ENCODE assay signal across 13 cellular contexts in genomic region chr12:80838708-80839107, GRCh38.
A peak's percentile ranks its signal among the peaks of the same experiment; 100 is the strongest.
DNase-seq lines count a peak whose midpoint lies in the region; ATAC-seq and TF ChIP-seq lines count a peak whose summit lies in the region.
"Had no signal": no experiment of that assay in that cellular context is flagged by ENCODE, and none has a peak within 500 bp of the region (broad histone marks: within the 10 kb centered on the region; RNA-seq: fewer than 3 reads in every experiment).

No MANE protein-coding gene starts in this region.

- WGBS in heart right ventricle, 2 donors, result 24 to 38% methylated on average over 1 of the region's 1 CpG

- TF ChIP-seq CTCF in heart right ventricle (IDR thresholded peaks at IDR 0.05), result no peak

- intact Hi-C loops in heart right ventricle (cut with DNase I), result loop anchor here in 9 of 10 donors (5.0 to 10.0 kb wide), 7 partner anchors 96 to 416 kb away; partner anchors contain the start of genes LIN7A (in 5 of the 9) and ACSS3 (in 1 of the 9)

- H3K9me3 ChIP-seq in heart right ventricle, result no peaks in the 10 kb centered on the region
- H3K9me3 ChIP-seq: BLaER1 had no signal

- ATAC-seq in GM21367 (IDR thresholded peaks at IDR 0.05; ENCODE audit: unreplicated experiment), result peak; percentile 45
- peak; percentile 37 for ATAC-seq in HG03442 (IDR thresholded peaks at IDR 0.05; ENCODE audit: unreplicated experiment)
- peak in 6 of 8 donors; percentile 52 to 77 (median 63) for ATAC-seq in heart right ventricle
- ATAC-seq in activated CD8-positive, alpha-beta memory T cell treated with anti-CD3 and anti-CD28 coated beads, Interleukin-2, amount 10 ng/mL, durations not matched to agents 7 days and 5 days, result no peak
- ATAC-seq in HG03196 (IDR thresholded peaks at IDR 0.05; ENCODE audit: unreplicated experiment), result no peak
- no peak for ATAC-seq in GM19452 (IDR thresholded peaks at IDR 0.05; ENCODE audit: unreplicated experiment)

- no peak overlapping the region for H3K4me3 ChIP-seq in heart right ventricle
- H3K4me3 ChIP-seq: BLaER1 had no signal

- no peaks in the 10 kb centered on the region for H3K27me3 ChIP-seq in heart right ventricle
- H3K27me3 ChIP-seq: BLaER1 had no signal

- DNase-seq in DMS79 treated with DMSO at 0.1 percent for 48 hours (lab: John Stamatoyannopoulos, UW) (peak; percentile 82), heart right ventricle (peak in 1 of 2 donors; percentile 11)
- no peak for DNase-seq in activated CD8-positive, alpha-beta memory T cell treated with anti-CD3 and anti-CD28 coated beads, Interleukin-2, amount 10 ng/mL, durations not matched to agents 7 days and 5 days
- DNase-seq in stimulated activated CD4-positive, alpha-beta T cell treated with anti-CD3 and anti-CD28 coated beads, Interleukin-4, amount 100 ng/mL, for 4 hours, result no peak
- DNase-seq: activated CD4-positive, alpha-beta T cell treated with anti-CD3 and anti-CD28 coated beads for 48 hours; NCI-H2171 treated with DMSO at 0.1 percent for 48 hours; retina had no signal

- no peaks in the 10 kb centered on the region for H3K27me3 Mint-ChIP-seq in activated CD8-positive, alpha-beta memory T cell treated with anti-CD3 and anti-CD28 coated beads, Interleukin-2, amount 10 ng/mL, durations not matched to agents 7 days and 5 days
- H3K27me3 Mint-ChIP-seq: activated naive CD8-positive, alpha-beta T cell had no signal

- H3K9me3 Mint-ChIP-seq in activated CD8-positive, alpha-beta memory T cell treated with anti-CD3 and anti-CD28 coated beads, Interleukin-2, amount 10 ng/mL, durations not matched to agents 7 days and 5 days (ENCODE audit: low read depth), result no peaks in the 10 kb centered on the region

- no peaks in the 10 kb centered on the region for H3K36me3 Mint-ChIP-seq in activated CD8-positive, alpha-beta memory T cell treated with anti-CD3 and anti-CD28 coated beads, Interleukin-2, amount 10 ng/mL, durations not matched to agents 7 days and 5 days
- H3K36me3 Mint-ChIP-seq: activated naive CD8-positive, alpha-beta T cell had no signal

- H3K27ac Mint-ChIP-seq in activated CD8-positive, alpha-beta memory T cell treated with anti-CD3 and anti-CD28 coated beads, Interleukin-2, amount 10 ng/mL, durations not matched to agents 7 days and 5 days, result no peak overlapping the region
- H3K27ac Mint-ChIP-seq: activated naive CD8-positive, alpha-beta T cell had no signal

- peaks cover 0 to 23% (median 16%) of the 10 kb centered on the region in 9 donors for H3K4me1 ChIP-seq in heart right ventricle
- H3K4me1 ChIP-seq: BLaER1 had no signal

- H3K4me3 Mint-ChIP-seq in activated CD8-positive, alpha-beta memory T cell treated with anti-CD3 and anti-CD28 coated beads, Interleukin-2, amount 10 ng/mL, durations not matched to agents 7 days and 5 days, result no peak overlapping the region
- H3K4me3 Mint-ChIP-seq: activated naive CD8-positive, alpha-beta T cell had no signal

- CTCF ChIA-PET in activated CD8-positive, alpha-beta memory T cell treated with anti-CD3 and anti-CD28 coated beads, Interleukin-2, amount 10 ng/mL, durations not matched to agents 7 days and 5 days (lab: Charles Lee), result no interaction called here

- no peaks in the 10 kb centered on the region for H3K36me3 ChIP-seq in heart right ventricle
- H3K36me3 ChIP-seq: BLaER1 had no signal

- no peaks in the 10 kb centered on the region for H3K4me1 Mint-ChIP-seq in activated CD8-positive, alpha-beta memory T cell treated with anti-CD3 and anti-CD28 coated beads, Interleukin-2, amount 10 ng/mL, durations not matched to agents 7 days and 5 days

- peak overlapping the region in 2 of 10 donors; percentile 13 to 15 for H3K27ac ChIP-seq in heart right ventricle
- H3K27ac ChIP-seq: BLaER1 had no signal

Comparison
In these comparisons a context has a peak if more than half of its experiments do, and no peak if none do; other contexts are left out.
1. ATAC-seq: peak in GM21367 (single experiment), HG03442 (single experiment) and heart right ventricle (6 of 8); none in activated CD8-positive, alpha-beta memory T cell treated with anti-CD3 and anti-CD28 coated beads, Interleukin-2, amount 10 ng/mL, durations not matched to agents 7 days and 5 days (single experiment), HG03196 (single experiment) and GM19452 (single experiment).